ENCODE assay signal across 2 cellular contexts in genomic region chr1:206733012-206733411, GRCh38.
TF ChIP-seq lines count a peak whose summit lies in the region.

No MANE protein-coding gene starts in this region.

TF ChIP-seq in IMR-90, 13 proteins besides CTCF, POLR2A, EP300 and RAD21:
- TF ChIP-seq, protein P1, sequence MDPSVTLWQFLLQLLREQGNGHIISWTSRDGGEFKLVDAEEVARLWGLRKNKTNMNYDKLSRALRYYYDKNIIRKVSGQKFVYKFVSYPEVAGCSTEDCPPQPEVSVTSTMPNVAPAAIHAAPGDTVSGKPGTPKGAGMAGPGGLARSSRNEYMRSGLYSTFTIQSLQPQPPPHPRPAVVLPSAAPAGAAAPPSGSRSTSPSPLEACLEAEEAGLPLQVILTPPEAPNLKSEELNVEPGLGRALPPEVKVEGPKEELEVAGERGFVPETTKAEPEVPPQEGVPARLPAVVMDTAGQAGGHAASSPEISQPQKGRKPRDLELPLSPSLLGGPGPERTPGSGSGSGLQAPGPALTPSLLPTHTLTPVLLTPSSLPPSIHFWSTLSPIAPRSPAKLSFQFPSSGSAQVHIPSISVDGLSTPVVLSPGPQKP (IDR thresholded peaks at IDR 0.05; ENCODE audit: borderline replicate concordance, low read depth, low read length): no peak
- TF ChIP-seq CEBPB (IDR thresholded peaks at IDR 0.05; ENCODE audit: low read depth, low read length) (no peak), MAZ (IDR thresholded peaks at IDR 0.05; ENCODE audit: borderline replicate concordance, low read depth, low read length) (no peak), MXI1 (IDR thresholded peaks at IDR 0.05; ENCODE audit: borderline replicate concordance, low read depth, low read length) (no peak), RFX5 (IDR thresholded peaks at IDR 0.05; ENCODE audit: low read depth, low read length) (no peak), SMC3 (IDR thresholded peaks at IDR 0.05; ENCODE audit: low read depth, low read length) (no peak), CHD1 (IDR thresholded peaks at IDR 0.05; ENCODE audit: low read depth, low read length) (no peak), FOS (IDR thresholded peaks at IDR 0.05; ENCODE audit: low read depth, low read length) (no peak), BHLHE40 (IDR thresholded peaks at IDR 0.05; ENCODE audit: low read depth, low read length) (no peak), RCOR1 (IDR thresholded peaks at IDR 0.05; ENCODE audit: insufficient replicate concordance, low read length) (no peak), MAFK (IDR thresholded peaks at IDR 0.05; ENCODE audit: low read depth, low read length) (no peak), NFE2L2 (IDR thresholded peaks at IDR 0.05; ENCODE audit: low read depth, low read length) (no peak)
- TF ChIP-seq, protein P2, sequence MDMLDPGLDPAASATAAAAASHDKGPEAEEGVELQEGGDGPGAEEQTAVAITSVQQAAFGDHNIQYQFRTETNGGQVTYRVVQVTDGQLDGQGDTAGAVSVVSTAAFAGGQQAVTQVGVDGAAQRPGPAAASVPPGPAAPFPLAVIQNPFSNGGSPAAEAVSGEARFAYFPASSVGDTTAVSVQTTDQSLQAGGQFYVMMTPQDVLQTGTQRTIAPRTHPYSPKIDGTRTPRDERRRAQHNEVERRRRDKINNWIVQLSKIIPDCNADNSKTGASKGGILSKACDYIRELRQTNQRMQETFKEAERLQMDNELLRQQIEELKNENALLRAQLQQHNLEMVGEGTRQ (IDR thresholded peaks at IDR 0.05; ENCODE audit: low read depth, low read length): no peak

TF ChIP-seq in HepG2, 621 proteins besides CTCF, POLR2A, EP300 and RAD21:
- TF ChIP-seq ZNF382 (CRISPR knock-in tag; IDR thresholded peaks at IDR 0.05; ENCODE audit: borderline replicate concordance) (no peak), ZNF530 (CRISPR knock-in tag; IDR thresholded peaks at IDR 0.05; ENCODE audit: low read depth) (no peak), ZNF251 (CRISPR knock-in tag; IDR thresholded peaks at IDR 0.05) (no peak), DMTF1 (CRISPR knock-in tag; IDR thresholded peaks at IDR 0.05) (no peak), ZNF326 (CRISPR knock-in tag; IDR thresholded peaks at IDR 0.05; ENCODE audit: borderline replicate concordance) (no peak), ZNF160 (CRISPR knock-in tag; IDR thresholded peaks at IDR 0.05) (no peak), ZFP82 (CRISPR knock-in tag; IDR thresholded peaks at IDR 0.05; ENCODE audit: borderline replicate concordance) (no peak), ZNF264 (CRISPR knock-in tag; IDR thresholded peaks at IDR 0.05) (no peak), NFE2L2 (IDR thresholded peaks at IDR 0.05; ENCODE audit: low read length) (no peak), FOXK1 (CRISPR knock-in tag; IDR thresholded peaks at IDR 0.05; ENCODE audit: borderline replicate concordance, low read depth) (no peak), MLXIP (CRISPR knock-in tag; IDR thresholded peaks at IDR 0.05; ENCODE audit: borderline replicate concordance) (no peak), SAFB2 (CRISPR knock-in tag; IDR thresholded peaks at IDR 0.05; ENCODE audit: borderline replicate concordance, low read depth) (no peak), HOXD1 (CRISPR knock-in tag; IDR thresholded peaks at IDR 0.05) (no peak), ZNF891 (CRISPR knock-in tag; IDR thresholded peaks at IDR 0.05) (no peak), ZNF253 (CRISPR knock-in tag; IDR thresholded peaks at IDR 0.05; ENCODE audit: borderline replicate concordance) (no peak), ZNF572 (CRISPR knock-in tag; IDR thresholded peaks at IDR 0.05) (no peak)
- TF ChIP-seq, protein P3, sequence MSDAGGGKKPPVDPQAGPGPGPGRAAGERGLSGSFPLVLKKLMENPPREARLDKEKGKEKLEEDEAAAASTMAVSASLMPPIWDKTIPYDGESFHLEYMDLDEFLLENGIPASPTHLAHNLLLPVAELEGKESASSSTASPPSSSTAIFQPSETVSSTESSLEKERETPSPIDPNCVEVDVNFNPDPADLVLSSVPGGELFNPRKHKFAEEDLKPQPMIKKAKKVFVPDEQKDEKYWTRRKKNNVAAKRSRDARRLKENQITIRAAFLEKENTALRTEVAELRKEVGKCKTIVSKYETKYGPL (CRISPR knock-in tag; IDR thresholded peaks at IDR 0.05): no peak
- TF ChIP-seq, protein P4, sequence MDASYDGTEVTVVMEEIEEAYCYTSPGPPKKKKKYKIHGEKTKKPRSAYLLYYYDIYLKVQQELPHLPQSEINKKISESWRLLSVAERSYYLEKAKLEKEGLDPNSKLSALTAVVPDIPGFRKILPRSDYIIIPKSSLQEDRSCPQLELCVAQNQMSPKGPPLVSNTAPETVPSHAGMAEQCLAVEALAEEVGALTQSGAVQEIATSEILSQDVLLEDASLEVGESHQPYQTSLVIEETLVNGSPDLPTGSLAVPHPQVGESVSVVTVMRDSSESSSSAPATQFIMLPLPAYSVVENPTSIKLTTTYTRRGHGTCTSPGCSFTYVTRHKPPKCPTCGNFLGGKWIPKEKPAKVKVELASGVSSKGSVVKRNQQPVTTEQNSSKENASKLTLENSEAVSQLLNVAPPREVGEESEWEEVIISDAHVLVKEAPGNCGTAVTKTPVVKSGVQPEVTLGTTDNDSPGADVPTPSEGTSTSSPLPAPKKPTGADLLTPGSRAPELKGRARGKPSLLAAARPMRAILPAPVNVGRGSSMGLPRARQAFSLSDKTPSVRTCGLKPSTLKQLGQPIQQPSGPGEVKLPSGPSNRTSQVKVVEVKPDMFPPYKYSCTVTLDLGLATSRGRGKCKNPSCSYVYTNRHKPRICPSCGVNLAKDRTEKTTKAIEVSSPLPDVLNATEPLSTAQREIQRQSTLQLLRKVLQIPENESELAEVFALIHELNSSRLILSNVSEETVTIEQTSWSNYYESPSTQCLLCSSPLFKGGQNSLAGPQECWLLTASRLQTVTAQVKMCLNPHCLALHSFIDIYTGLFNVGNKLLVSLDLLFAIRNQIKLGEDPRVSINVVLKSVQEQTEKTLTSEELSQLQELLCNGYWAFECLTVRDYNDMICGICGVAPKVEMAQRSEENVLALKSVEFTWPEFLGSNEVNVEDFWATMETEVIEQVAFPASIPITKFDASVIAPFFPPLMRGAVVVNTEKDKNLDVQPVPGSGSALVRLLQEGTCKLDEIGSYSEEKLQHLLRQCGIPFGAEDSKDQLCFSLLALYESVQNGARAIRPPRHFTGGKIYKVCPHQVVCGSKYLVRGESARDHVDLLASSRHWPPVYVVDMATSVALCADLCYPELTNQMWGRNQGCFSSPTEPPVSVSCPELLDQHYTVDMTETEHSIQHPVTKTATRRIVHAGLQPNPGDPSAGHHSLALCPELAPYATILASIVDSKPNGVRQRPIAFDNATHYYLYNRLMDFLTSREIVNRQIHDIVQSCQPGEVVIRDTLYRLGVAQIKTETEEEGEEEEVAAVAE (CRISPR knock-in tag; IDR thresholded peaks at IDR 0.05; ENCODE audit: borderline replicate concordance): no peak
- TF ChIP-seq, protein P5, sequence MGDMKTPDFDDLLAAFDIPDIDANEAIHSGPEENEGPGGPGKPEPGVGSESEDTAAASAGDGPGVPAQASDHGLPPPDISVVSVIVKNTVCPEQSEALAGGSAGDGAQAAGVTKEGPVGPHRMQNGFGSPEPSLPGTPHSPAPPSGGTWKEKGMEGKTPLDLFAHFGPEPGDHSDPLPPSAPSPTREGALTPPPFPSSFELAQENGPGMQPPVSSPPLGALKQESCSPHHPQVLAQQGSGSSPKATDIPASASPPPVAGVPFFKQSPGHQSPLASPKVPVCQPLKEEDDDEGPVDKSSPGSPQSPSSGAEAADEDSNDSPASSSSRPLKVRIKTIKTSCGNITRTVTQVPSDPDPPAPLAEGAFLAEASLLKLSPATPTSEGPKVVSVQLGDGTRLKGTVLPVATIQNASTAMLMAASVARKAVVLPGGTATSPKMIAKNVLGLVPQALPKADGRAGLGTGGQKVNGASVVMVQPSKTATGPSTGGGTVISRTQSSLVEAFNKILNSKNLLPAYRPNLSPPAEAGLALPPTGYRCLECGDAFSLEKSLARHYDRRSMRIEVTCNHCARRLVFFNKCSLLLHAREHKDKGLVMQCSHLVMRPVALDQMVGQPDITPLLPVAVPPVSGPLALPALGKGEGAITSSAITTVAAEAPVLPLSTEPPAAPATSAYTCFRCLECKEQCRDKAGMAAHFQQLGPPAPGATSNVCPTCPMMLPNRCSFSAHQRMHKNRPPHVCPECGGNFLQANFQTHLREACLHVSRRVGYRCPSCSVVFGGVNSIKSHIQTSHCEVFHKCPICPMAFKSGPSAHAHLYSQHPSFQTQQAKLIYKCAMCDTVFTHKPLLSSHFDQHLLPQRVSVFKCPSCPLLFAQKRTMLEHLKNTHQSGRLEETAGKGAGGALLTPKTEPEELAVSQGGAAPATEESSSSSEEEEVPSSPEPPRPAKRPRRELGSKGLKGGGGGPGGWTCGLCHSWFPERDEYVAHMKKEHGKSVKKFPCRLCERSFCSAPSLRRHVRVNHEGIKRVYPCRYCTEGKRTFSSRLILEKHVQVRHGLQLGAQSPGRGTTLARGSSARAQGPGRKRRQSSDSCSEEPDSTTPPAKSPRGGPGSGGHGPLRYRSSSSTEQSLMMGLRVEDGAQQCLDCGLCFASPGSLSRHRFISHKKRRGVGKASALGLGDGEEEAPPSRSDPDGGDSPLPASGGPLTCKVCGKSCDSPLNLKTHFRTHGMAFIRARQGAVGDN (CRISPR knock-in tag; IDR thresholded peaks at IDR 0.05): no peak
- TF ChIP-seq, protein P6, sequence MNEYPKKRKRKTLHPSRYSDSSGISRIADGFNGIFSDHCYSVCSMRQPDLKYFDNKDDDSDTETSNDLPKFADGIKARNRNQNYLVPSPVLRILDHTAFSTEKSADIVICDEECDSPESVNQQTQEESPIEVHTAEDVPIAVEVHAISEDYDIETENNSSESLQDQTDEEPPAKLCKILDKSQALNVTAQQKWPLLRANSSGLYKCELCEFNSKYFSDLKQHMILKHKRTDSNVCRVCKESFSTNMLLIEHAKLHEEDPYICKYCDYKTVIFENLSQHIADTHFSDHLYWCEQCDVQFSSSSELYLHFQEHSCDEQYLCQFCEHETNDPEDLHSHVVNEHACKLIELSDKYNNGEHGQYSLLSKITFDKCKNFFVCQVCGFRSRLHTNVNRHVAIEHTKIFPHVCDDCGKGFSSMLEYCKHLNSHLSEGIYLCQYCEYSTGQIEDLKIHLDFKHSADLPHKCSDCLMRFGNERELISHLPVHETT (CRISPR knock-in tag; conservative IDR thresholded peaks at IDR 0.05): no peak
